Comparison of ENCODE assay signal across 8 cellular contexts in the genomic region with DNA sequence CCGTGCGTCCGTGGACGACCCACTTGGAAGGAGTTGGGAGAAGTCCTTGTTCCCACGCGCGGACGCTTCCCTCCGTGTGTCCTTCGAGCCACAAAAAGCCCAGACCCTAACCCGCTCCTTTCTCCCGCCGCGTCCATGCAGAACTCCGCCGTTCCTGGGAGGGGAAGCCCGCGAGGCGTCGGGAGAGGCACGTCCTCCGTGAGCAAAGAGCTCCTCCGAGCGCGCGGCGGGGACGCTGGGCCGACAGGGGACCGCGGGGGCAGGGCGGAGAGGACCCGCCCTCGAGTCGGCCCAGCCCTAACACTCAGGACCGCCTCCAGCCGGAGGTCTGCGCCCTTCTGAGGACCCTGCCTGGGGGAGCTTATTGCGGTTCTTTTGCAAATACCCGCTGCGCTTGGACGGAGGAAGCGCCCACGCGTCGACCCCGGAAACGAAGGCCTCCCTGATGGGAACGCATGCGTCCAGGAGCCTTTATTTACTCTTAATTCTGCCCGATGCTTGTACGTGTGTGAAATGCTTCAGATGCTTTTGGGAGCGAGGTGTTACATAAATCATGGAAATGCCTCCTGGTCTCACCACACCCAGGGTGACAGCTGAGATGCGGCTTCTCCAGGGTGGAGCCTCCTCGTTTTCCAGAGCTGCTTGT. TPM values are rescaled to one million over a fixed set of nuclear protein-coding genes. Genes with fewer than 3 reads are reported as not detected.
DNase-seq lines count a peak whose midpoint lies in the region; ATAC-seq lines count a peak whose summit lies in the region.

No MANE protein-coding gene starts in this region.

- ATAC-seq in HG03469 (IDR thresholded peaks at IDR 0.05; ENCODE audit: unreplicated experiment) (no peak), HG03432 (IDR thresholded peaks at IDR 0.05; ENCODE audit: unreplicated experiment) (no peak)

- H3K9ac ChIP-seq in BLaER1 treated with 17β-estradiol and CSF1 and Interleukin-3, amounts not matched to agents 10 nM and 100 nM, result peak overlapping the region; percentile 50 to 72 (median 65); a peak in 21 of 22 replicates
- H3K9ac ChIP-seq in mucosa of rectum (ENCODE audit: low read depth in 1 of 2, low read length in 2 of 2), result no peak overlapping the region

- peaks cover 17 to 24% (median 22%) of the 10 kb centered on the region in 11 experiments for H3K27me3 ChIP-seq in BLaER1 treated with 17β-estradiol and CSF1 and Interleukin-3, amounts not matched to agents 10 nM and 100 nM
- H3K27me3 ChIP-seq in H7 (ENCODE audit: control insufficient read depth, insufficient read depth, low read length) (peaks cover 15% of the 10 kb centered on the region), ectodermal cell (ENCODE audit: control insufficient read depth, insufficient read depth, low read length, poor library complexity, severe bottlenecking) (peaks cover 22% of the 10 kb centered on the region), mucosa of rectum (ENCODE audit: control insufficient read depth in 2 of 2, insufficient read depth in 2 of 2, low read length in 2 of 2) (peaks cover 7 to 10% of the 10 kb centered on the region in 2 donors)

- H4K20me1 ChIP-seq in BLaER1 treated with 17β-estradiol and CSF1 and Interleukin-3, amounts not matched to agents 10 nM and 100 nM, result peaks cover 0 to 20% (median 0%) of the 10 kb centered on the region in 11 experiments; a peak in 3 of 22 replicates

- 1% methylated on average over 55 of the region's 55 CpGs for WGBS in ectodermal cell, 2 experiments

- H3K4me3 ChIP-seq in BLaER1 treated with 17β-estradiol and CSF1 and Interleukin-3, amounts not matched to agents 10 nM and 100 nM, result peak overlapping the region; percentile 56 to 77 (median 67)
- H3K4me3 ChIP-seq in H7 (ENCODE audit: insufficient read depth, low read depth, low read length), result peak overlapping the region; percentile 70
- peak overlapping the region; percentile 49 for H3K4me3 ChIP-seq in ectodermal cell (ENCODE audit: insufficient read depth, low read depth, low read length)
- peak overlapping the region; percentile 54 to 63 for H3K4me3 ChIP-seq in mucosa of rectum (ENCODE audit: low read length in 2 of 2)

- DNase-seq in H7 (peak; percentile 89), RKO (ENCODE audit: low spot score) (peak; percentile 74), mesenteric fat pad (ENCODE audit: low spot score) (no peak)

- peak overlapping the region in 8 of 11 experiments; percentile 3 to 45 (median 26); a peak in 9 of 22 replicates for H3K27ac ChIP-seq in BLaER1 treated with 17β-estradiol and CSF1 and Interleukin-3, amounts not matched to agents 10 nM and 100 nM
- no peak overlapping the region for H3K27ac ChIP-seq in ectodermal cell (ENCODE audit: insufficient read depth, low read depth, low read length, poor library complexity, severe bottlenecking)
- H3K27ac ChIP-seq in mucosa of rectum (ENCODE audit: low read depth in 2 of 2, low read length in 2 of 2), result no peak overlapping the region

- H3K4me2 ChIP-seq in BLaER1 treated with 17β-estradiol and CSF1 and Interleukin-3, amounts not matched to agents 10 nM and 100 nM, result peak overlapping the region; percentile 91 to 100 (median 97)

- peaks cover 0 to 29% (median 15%) of the 10 kb centered on the region in 11 experiments; a peak in 18 of 22 replicates for H3K36me3 ChIP-seq in BLaER1 treated with 17β-estradiol and CSF1 and Interleukin-3, amounts not matched to agents 10 nM and 100 nM
- H3K36me3 ChIP-seq in H7 (replicated peaks; ENCODE audit: control insufficient read depth, insufficient read depth, low read length) (peaks cover 1% of the 10 kb centered on the region), ectodermal cell (ENCODE audit: control insufficient read depth, insufficient read depth, low read length) (no peaks in the 10 kb centered on the region), mucosa of rectum (ENCODE audit: control insufficient read depth in 2 of 2, insufficient read depth in 2 of 2, low read length in 2 of 2) (peaks cover 16 to 20% of the 10 kb centered on the region in 2 donors)

- no peaks in the 10 kb centered on the region for H3K9me3 ChIP-seq in BLaER1 treated with 17β-estradiol and CSF1 and Interleukin-3, amounts not matched to agents 10 nM and 100 nM (replicated peaks in 1 of 11)
- H3K9me3 ChIP-seq in ectodermal cell (ENCODE audit: control insufficient read depth, low read length), result no peaks in the 10 kb centered on the region
- no peaks in the 10 kb centered on the region for H3K9me3 ChIP-seq in mucosa of rectum (ENCODE audit: control insufficient read depth in 2 of 2, low read length in 2 of 2)

- peaks cover 3 to 27% (median 21%) of the 10 kb centered on the region in 10 experiments; a peak in 18 of 20 replicates for H3K4me1 ChIP-seq in BLaER1 treated with 17β-estradiol and CSF1 and Interleukin-3, amounts not matched to agents 10 nM and 100 nM
- H3K4me1 ChIP-seq in ectodermal cell (ENCODE audit: control insufficient read depth, insufficient read depth, low read length), result peaks cover 3% of the 10 kb centered on the region
- H3K4me1 ChIP-seq in mucosa of rectum (ENCODE audit: control insufficient read depth in 2 of 2, insufficient read depth in 2 of 2, low read length in 2 of 2), result peaks cover 7 to 9% of the 10 kb centered on the region in 2 donors

RNA-seq across cellular contexts. Expression of a gene that starts 32.4 kb away (rescaled TPM):
- 54.1 and 59.9 TPM in 2 replicates for total RNA-seq in H7 (2014; rRNA removed; shearing (Covaris generic))
- polyA plus RNA-seq in ectodermal cell (2013, experiment 1 of 4), result 127 TPM
- polyA plus RNA-seq in ectodermal cell (2013, experiment 2 of 4), result 119 TPM
- polyA plus RNA-seq in ectodermal cell (2013, experiment 3 of 4), result 83.9 TPM
- 96.3 TPM for polyA plus RNA-seq in ectodermal cell (2013, experiment 4 of 4)
- 84.6 TPM for total RNA-seq in mesenteric fat pad

Comparison
In these comparisons a context has a peak if more than half of its experiments do, and no peak if none do; other contexts are left out.
1. H3K27ac ChIP-seq: peak in BLaER1 treated with 17β-estradiol and CSF1 and Interleukin-3, amounts not matched to agents 10 nM and 100 nM (8 of 11); none in ectodermal cell (single experiment) and mucosa of rectum (0 of 2).
2. H3K9ac ChIP-seq: peak in BLaER1 treated with 17β-estradiol and CSF1 and Interleukin-3, amounts not matched to agents 10 nM and 100 nM (11 of 11); none in mucosa of rectum (0 of 2).
3. Peak in every context shown above with its lines, with median percentiles within 50 percentile points of each other: H3K4me3 ChIP-seq.